In the genomic region with DNA sequence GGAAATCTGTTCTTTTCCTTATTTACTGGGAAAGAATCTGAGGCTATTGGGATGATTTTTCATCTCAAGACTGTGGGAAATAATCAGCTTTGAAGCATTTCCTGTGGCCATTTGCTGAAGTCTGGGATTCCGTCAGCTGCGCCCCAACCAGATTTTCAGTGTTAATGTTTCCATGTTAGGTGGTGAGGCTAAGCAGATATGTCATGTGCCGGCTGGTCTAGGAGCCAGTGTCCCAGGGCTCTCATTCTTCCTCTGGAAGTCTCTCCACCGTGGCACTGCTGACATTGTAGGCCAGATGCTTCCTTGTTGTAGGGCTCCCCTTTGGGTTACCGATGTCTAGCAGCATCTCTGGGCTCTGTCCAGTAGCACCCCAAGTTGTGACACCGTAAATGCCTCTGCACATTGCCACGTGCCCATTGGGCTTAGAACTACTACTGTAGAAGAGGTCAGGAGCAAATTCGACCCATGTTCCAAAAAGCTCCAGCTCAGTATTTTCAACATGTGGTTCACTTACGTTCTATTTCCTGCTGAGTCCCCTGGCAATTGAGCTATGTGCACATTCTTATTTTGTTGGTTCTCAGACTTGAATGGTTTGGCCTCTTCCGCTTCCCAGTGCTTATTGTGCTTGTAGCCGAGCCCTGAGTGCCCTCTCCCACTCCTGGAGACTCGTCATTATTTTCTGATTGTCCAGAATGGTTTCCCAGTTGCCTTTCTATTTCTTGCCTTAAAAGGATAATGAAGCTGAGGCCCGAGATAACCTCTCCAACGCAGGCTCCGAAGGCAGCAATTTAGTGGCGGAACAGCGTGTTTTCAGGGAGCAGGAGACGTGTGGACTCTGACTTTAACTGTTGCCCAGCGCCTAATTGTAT, we compare ENCODE assay signal across 12 cellular contexts.
DNase-seq lines count a peak whose midpoint lies in the region; ATAC-seq and TF ChIP-seq lines count a peak whose summit lies in the region.
"Had no signal": no experiment of that assay in that cellular context is flagged by ENCODE, and none has a peak within 500 bp of the region (broad histone marks: within the 10 kb centered on the region; RNA-seq: fewer than 3 reads in every experiment).

No MANE protein-coding gene starts in this region.

- DNase-seq in NCI-H2227 treated with DMSO at 0.1 percent for 48 hours (lab: John Stamatoyannopoulos, UW) (peak; percentile 91), endodermal cell (peak; percentile 42), suprapubic skin (ENCODE audit: low spot score in 2 of 2) (no peak), NOMO-1 (lab: John Stamatoyannopoulos, UW; ENCODE audit: unreplicated experiment in 2 of 2) (no peak), endothelial cell (ENCODE audit: low spot score) (no peak), putamen (ENCODE audit: low spot score) (no peak)
- DNase-seq in natural killer cell treated with Interleukin-12 subunit alpha and Interleukin-12 subunit beta and Interleukin-15 and Interleukin-18, amount 100 ng/mL, for 72 hours (ENCODE audit: low spot score): no peak
- DNase-seq: activated CD4-positive, alpha-beta memory T cell treated with anti-CD3 and anti-CD28 coated beads for 36 hours; NCI-H1105 treated with DMSO at 0.1 percent for 48 hours had no signal

- H3K9me3 ChIP-seq in endodermal cell (ENCODE audit: control insufficient read depth, low read length) (no peaks in the 10 kb centered on the region), muscle layer of duodenum (ENCODE audit: control insufficient read depth in 1 of 2, low read length in 2 of 2) (no peaks in the 10 kb centered on the region), suprapubic skin (no peaks in the 10 kb centered on the region)

- H3K4me1 Mint-ChIP-seq in endodermal cell (peaks cover 14% of the 10 kb centered on the region), endothelial cell (ENCODE audit: unreplicated experiment) (peaks cover 10% of the 10 kb centered on the region)
- H3K4me1 Mint-ChIP-seq in natural killer cell treated with Interleukin-12 subunit alpha and Interleukin-12 subunit beta and Interleukin-15 and Interleukin-18, amount 100 ng/mL, for 72 hours (ENCODE audit: low read depth in 2 of 2): peaks cover 12 to 14% of the 10 kb centered on the region in 2 donors

- no peak overlapping the region for H3K9ac ChIP-seq in endodermal cell (ENCODE audit: extremely low read depth, low read length, poor library complexity, severe bottlenecking)

- whole genome bisulfite sequencing in endodermal cell (ENCODE audit: insufficient coverage in 1 of 2, insufficient read length in 1 of 2), 2 experiments: 85 to 88% methylated on average over 15 to 19 of the region's 19 CpGs
- WGBS in suprapubic skin: 58% methylated on average over 19 of the region's 19 CpGs

- H3K4me1 ChIP-seq in endodermal cell (ENCODE audit: control insufficient read depth, insufficient read depth, low read length): no peaks in the 10 kb centered on the region
- H3K4me1 ChIP-seq in muscle layer of duodenum (ENCODE audit: control insufficient read depth in 1 of 2, insufficient read depth in 2 of 2, low read length in 2 of 2): peaks cover 5 to 9% of the 10 kb centered on the region in 2 donors
- H3K4me1 ChIP-seq in suprapubic skin: peaks cover 26% of the 10 kb centered on the region

- no peaks in the 10 kb centered on the region for H3K36me3 Mint-ChIP-seq in endodermal cell (ENCODE audit: low read depth)
- H3K36me3 Mint-ChIP-seq in natural killer cell treated with Interleukin-12 subunit alpha and Interleukin-12 subunit beta and Interleukin-15 and Interleukin-18, amount 100 ng/mL, for 72 hours: no peaks in the 10 kb centered on the region
- H3K36me3 Mint-ChIP-seq in endothelial cell (ENCODE audit: low read depth, unreplicated experiment): no peaks in the 10 kb centered on the region
- H3K36me3 Mint-ChIP-seq: activated CD4-positive, alpha-beta memory T cell treated with anti-CD3 and anti-CD28 coated beads for 36 hours; activated naive CD4-positive, alpha-beta T cell treated with anti-CD3 and anti-CD28 coated beads, Interleukin-2, amount 50 U/mL, for 24 hours had no signal

- TF ChIP-seq CTCF in endodermal cell (conservative IDR thresholded peaks at IDR 0.05) (no peak), suprapubic skin (IDR thresholded peaks at IDR 0.05) (no peak), endothelial cell (IDR thresholded peaks at IDR 0.05; ENCODE audit: unreplicated experiment) (no peak)

- ATAC-seq in natural killer cell treated with Interleukin-12 subunit alpha and Interleukin-12 subunit beta and Interleukin-15 and Interleukin-18, amount 100 ng/mL, for 72 hours: no peak
- ATAC-seq: GM12878 had no signal

- TF ChIP-seq POLR2A in suprapubic skin (IDR thresholded peaks at IDR 0.05): no peak

- H3K27ac Mint-ChIP-seq in endodermal cell (peak overlapping the region; percentile 24), endothelial cell (ENCODE audit: unreplicated experiment) (no peak overlapping the region)
- H3K27ac Mint-ChIP-seq in natural killer cell treated with Interleukin-12 subunit alpha and Interleukin-12 subunit beta and Interleukin-15 and Interleukin-18, amount 100 ng/mL, for 72 hours: no peak overlapping the region
- H3K27ac Mint-ChIP-seq: activated CD4-positive, alpha-beta memory T cell treated with anti-CD3 and anti-CD28 coated beads for 36 hours; activated naive CD4-positive, alpha-beta T cell treated with anti-CD3 and anti-CD28 coated beads, Interleukin-2, amount 50 U/mL, for 24 hours had no signal

- H3K27ac ChIP-seq in endodermal cell (ENCODE audit: low read depth, low read length) (no peak overlapping the region), muscle layer of duodenum (ENCODE audit: low read length) (peak overlapping the region; percentile 49), suprapubic skin (peak overlapping the region; percentile 78)

- H3K27me3 ChIP-seq in endodermal cell (ENCODE audit: control insufficient read depth, insufficient read depth, low read length, poor library complexity, severe bottlenecking) (no peaks in the 10 kb centered on the region), muscle layer of duodenum (ENCODE audit: low read depth, low read length) (no peaks in the 10 kb centered on the region), suprapubic skin (no peaks in the 10 kb centered on the region)

- H3K9me3 Mint-ChIP-seq in endodermal cell: no peaks in the 10 kb centered on the region
- H3K9me3 Mint-ChIP-seq in natural killer cell treated with Interleukin-12 subunit alpha and Interleukin-12 subunit beta and Interleukin-15 and Interleukin-18, amount 100 ng/mL, for 72 hours: no peaks in the 10 kb centered on the region
- no peaks in the 10 kb centered on the region for H3K9me3 Mint-ChIP-seq in endothelial cell (ENCODE audit: unreplicated experiment)
- H3K9me3 Mint-ChIP-seq: activated CD4-positive, alpha-beta memory T cell treated with anti-CD3 and anti-CD28 coated beads for 36 hours; activated naive CD4-positive, alpha-beta T cell treated with anti-CD3 and anti-CD28 coated beads, Interleukin-2, amount 50 U/mL, for 24 hours had no signal

- no peak for TF ChIP-seq EP300 in suprapubic skin (IDR thresholded peaks at IDR 0.05)

- H3K27me3 Mint-ChIP-seq in endodermal cell (ENCODE audit: insufficient read depth): peaks cover 2% of the 10 kb centered on the region
- no peaks in the 10 kb centered on the region for H3K27me3 Mint-ChIP-seq in natural killer cell treated with Interleukin-12 subunit alpha and Interleukin-12 subunit beta and Interleukin-15 and Interleukin-18, amount 100 ng/mL, for 72 hours
- peaks cover 8% of the 10 kb centered on the region for H3K27me3 Mint-ChIP-seq in endothelial cell (ENCODE audit: unreplicated experiment)
- H3K27me3 Mint-ChIP-seq: activated CD4-positive, alpha-beta memory T cell treated with anti-CD3 and anti-CD28 coated beads for 36 hours; activated naive CD4-positive, alpha-beta T cell treated with anti-CD3 and anti-CD28 coated beads, Interleukin-2, amount 50 U/mL, for 24 hours had no signal

- H3K4me3 ChIP-seq in endodermal cell (ENCODE audit: low read length) (no peak overlapping the region), muscle layer of duodenum (ENCODE audit: low read depth in 1 of 2, low read length in 2 of 2) (no peak overlapping the region), suprapubic skin (no peak overlapping the region)
- H3K4me3 ChIP-seq: GM12878 had no signal

- no peak overlapping the region for H3K4me3 Mint-ChIP-seq in endodermal cell
- no peak overlapping the region for H3K4me3 Mint-ChIP-seq in natural killer cell treated with Interleukin-12 subunit alpha and Interleukin-12 subunit beta and Interleukin-15 and Interleukin-18, amount 100 ng/mL, for 72 hours
- no peak overlapping the region for H3K4me3 Mint-ChIP-seq in endothelial cell (ENCODE audit: unreplicated experiment)
- H3K4me3 Mint-ChIP-seq: activated CD4-positive, alpha-beta memory T cell treated with anti-CD3 and anti-CD28 coated beads for 36 hours; activated naive CD4-positive, alpha-beta T cell treated with anti-CD3 and anti-CD28 coated beads, Interleukin-2, amount 50 U/mL, for 24 hours had no signal

- H3K36me3 ChIP-seq in endodermal cell (ENCODE audit: control insufficient read depth, insufficient read depth, low read length) (no peaks in the 10 kb centered on the region), muscle layer of duodenum (ENCODE audit: control insufficient read depth in 1 of 2, insufficient read depth in 2 of 2, low read length in 2 of 2) (no peaks in the 10 kb centered on the region), suprapubic skin (no peaks in the 10 kb centered on the region)

Comparison
In these comparisons a context has a peak if more than half of its experiments do, and no peak if none do; other contexts are left out.
1. DNase-seq: peak in NCI-H2227 treated with DMSO at 0.1 percent for 48 hours (single experiment) and endodermal cell (single experiment); none in suprapubic skin (0 of 2), natural killer cell treated with Interleukin-12 subunit alpha and Interleukin-12 subunit beta and Interleukin-15 and Interleukin-18, amount 100 ng/mL, for 72 hours (single experiment), NOMO-1 (0 of 2), endothelial cell (single experiment) and putamen (single experiment).